Comparison of ENCODE assay signal across 7 cellular contexts in the genomic region with DNA sequence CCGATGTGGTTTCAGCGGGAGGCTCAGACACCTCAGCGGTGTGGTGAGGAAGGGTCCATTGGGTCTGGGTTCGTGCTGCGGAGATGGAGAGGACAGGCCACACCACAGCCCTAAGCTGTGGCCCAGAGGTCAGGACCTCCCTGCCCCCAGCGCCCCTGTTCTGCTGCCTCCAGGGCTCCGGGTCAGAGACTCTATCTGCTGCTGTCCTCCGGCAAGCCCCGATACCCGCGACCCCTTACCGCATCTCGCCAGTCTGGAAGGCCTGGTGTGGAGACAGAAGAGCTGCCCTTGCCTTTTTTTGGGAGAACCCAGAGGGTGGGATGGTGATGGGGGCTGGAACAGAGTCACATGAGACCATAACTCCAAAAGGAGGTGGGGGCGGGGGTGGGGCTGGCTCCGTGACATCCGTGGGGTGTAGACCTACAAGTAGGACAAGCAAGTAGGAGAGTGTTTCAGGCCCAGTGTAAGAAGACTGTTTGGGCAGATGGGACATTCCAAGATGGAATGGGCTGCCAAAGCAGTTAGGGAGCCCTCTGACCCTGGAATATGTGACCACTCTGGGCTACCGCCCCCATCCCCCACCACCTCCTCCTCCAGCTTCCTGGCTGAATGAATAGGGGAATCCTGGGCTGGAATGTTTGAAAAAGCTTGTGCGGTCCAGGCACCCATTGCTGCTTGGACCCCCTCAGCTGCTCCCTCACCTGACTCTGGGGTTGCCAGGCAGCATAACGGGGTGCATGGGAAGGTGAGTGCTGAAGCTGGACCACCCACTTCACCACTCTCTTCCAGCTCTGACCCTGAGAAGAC. TPM values are rescaled to one million over a fixed set of nuclear protein-coding genes. Genes with fewer than 3 reads are reported as not detected.
DNase-seq lines count a peak whose midpoint lies in the region; ATAC-seq and TF ChIP-seq lines count a peak whose summit lies in the region.

No MANE protein-coding gene starts in this region.

- no peak for TF ChIP-seq POLR2A in stomach (IDR thresholded peaks at IDR 0.05)

- no peak for DNase-seq in HFFc6
- DNase-seq in activated naive CD4-positive, alpha-beta T cell treated with anti-CD3 and anti-CD28 coated beads, Interleukin-2, amount 50 U/mL, for 72 hours (ENCODE audit: low spot score in 2 of 2) = peak in 1 of 2 donors; percentile 56
- DNase-seq in iPS-NIHi7 (ENCODE audit: extremely low spot score) = peak; percentile 41
- DNase-seq in stomach = no peak
- DNase-seq in A172 (ENCODE audit: low spot score) = no peak
- DNase-seq in NCI-H2171 treated with DMSO at 0.1 percent for 48 hours (lab: John Stamatoyannopoulos, UW) = no peak

- ATAC-seq in activated naive CD4-positive, alpha-beta T cell treated with anti-CD3 and anti-CD28 coated beads, Interleukin-2, amount 50 U/mL, for 72 hours = no peak
- ATAC-seq in HG03520 (IDR thresholded peaks at IDR 0.05; ENCODE audit: unreplicated experiment) = no peak

- no peaks in the 10 kb centered on the region for H3K27me3 ChIP-seq in stomach

- peaks cover 5 to 12% (median 8%) of the 10 kb centered on the region in 4 donors for H3K36me3 ChIP-seq in stomach

- no peak for TF ChIP-seq EP300 in stomach (IDR thresholded peaks at IDR 0.05)

- peaks cover 2% of the 10 kb centered on the region for H3K27me3 Mint-ChIP-seq in HFFc6 (ENCODE audit: insufficient read depth)

- H3K4me3 ChIP-seq in stomach = peak overlapping the region; percentile 76 to 89 (median 82)

- H3K4me1 ChIP-seq in stomach = peaks cover 44 to 75% (median 64%) of the 10 kb centered on the region in 4 donors

- 7 to 28% (median 16%) methylated on average over 9 to 19 of the region's 19 CpGs for WGBS in stomach, 5 donors

- peak overlapping the region; percentile 70 for H3K27ac Mint-ChIP-seq in HFFc6
- H3K27ac Mint-ChIP-seq in activated naive CD4-positive, alpha-beta T cell treated with anti-CD3 and anti-CD28 coated beads, Interleukin-2, amount 50 U/mL, for 72 hours = peak overlapping the region; percentile 82 to 83

- H3K4me1 Mint-ChIP-seq in HFFc6 (ENCODE audit: low read depth) = peaks cover 52% of the 10 kb centered on the region

- H3K4me3 Mint-ChIP-seq in HFFc6 = peak overlapping the region; percentile 97

- H3K36me3 Mint-ChIP-seq in HFFc6 (ENCODE audit: low read depth) = no peaks in the 10 kb centered on the region
- H3K36me3 Mint-ChIP-seq in activated naive CD4-positive, alpha-beta T cell treated with anti-CD3 and anti-CD28 coated beads, Interleukin-2, amount 50 U/mL, for 72 hours = no peaks in the 10 kb centered on the region

- H3K27ac ChIP-seq in stomach = peak overlapping the region; percentile 85 to 91 (median 89)

- no peaks in the 10 kb centered on the region for H3K9me3 ChIP-seq in stomach

- intact Hi-C loops in stomach (cut with DNase I; ENCODE audit: low total_unique reads) = no loop called here

- TF ChIP-seq CTCF in HFFc6 (IDR thresholded peaks at IDR 0.05) = no peak
- no peak for TF ChIP-seq CTCF in stomach (IDR thresholded peaks at IDR 0.05)

- no peaks in the 10 kb centered on the region for H3K9me3 Mint-ChIP-seq in HFFc6
- H3K9me3 Mint-ChIP-seq in activated naive CD4-positive, alpha-beta T cell treated with anti-CD3 and anti-CD28 coated beads, Interleukin-2, amount 50 U/mL, for 72 hours = no peaks in the 10 kb centered on the region

RNA-seq across cellular contexts. Expression of a gene that starts 1.4 kb away (rescaled TPM):
- total RNA-seq in HFFc6 (2021; fragmentation: NEBNext Ultra II Directional; extraction: Animal tissue kit (Norgen Biotek cat#: 25700)) = 10 to 100 TPM; 38.9 to 47.1 (median 43.2) TPM
- total RNA-seq in activated naive CD4-positive, alpha-beta T cell treated with anti-CD3 and anti-CD28 coated beads, Interleukin-2, amount 50 U/mL, for 72 hours = 10 to 100 TPM; 31.5 to 32.7 TPM
- total RNA-seq in stomach = 100 to 1,000 TPM in 3 of 5 donors, 10 to 100 TPM in 2; 52.7 to 166 (median 121) TPM
- polyA plus RNA-seq in stomach = 100 to 1,000 TPM in 1 of 3 donors, 10 to 100 TPM in 2; 57.4 to 134 (median 72.5) TPM
- total RNA-seq in A172 (2014; rRNA removed; shearing (Covaris generic)) = 49.0 and 51.0 TPM in 2 replicates

RNA-seq across cellular contexts. Expression of a gene that starts 25.7 kb away (rescaled TPM):
- 10 to 100 TPM; 70.0 to 78.7 (median 75.0) TPM for total RNA-seq in HFFc6 (2021; fragmentation: NEBNext Ultra II Directional; extraction: Animal tissue kit (Norgen Biotek cat#: 25700))
- 10 to 100 TPM; 63.6 to 91.4 TPM for total RNA-seq in activated naive CD4-positive, alpha-beta T cell treated with anti-CD3 and anti-CD28 coated beads, Interleukin-2, amount 50 U/mL, for 72 hours
- 10 to 100 TPM; 25.0 to 67.7 (median 44.4) TPM for total RNA-seq in stomach
- 100 to 1,000 TPM; 175 to 258 (median 219) TPM for polyA plus RNA-seq in stomach
- 109 and 138 TPM in 2 replicates for total RNA-seq in A172 (2014; rRNA removed; shearing (Covaris generic))

RNA-seq across cellular contexts. Expression of a gene that starts 25.7 kb away (rescaled TPM):
- total RNA-seq in HFFc6 (2021; fragmentation: NEBNext Ultra II Directional; extraction: Animal tissue kit (Norgen Biotek cat#: 25700)) = 1 to 10 TPM; 3.3 to 7.7 (median 6.5) TPM
- 100 to 1,000 TPM in 1 of 2 donors, 10 to 100 TPM in 1; 45.9 to 101 TPM for total RNA-seq in activated naive CD4-positive, alpha-beta T cell treated with anti-CD3 and anti-CD28 coated beads, Interleukin-2, amount 50 U/mL, for 72 hours
- total RNA-seq in stomach = 10 to 100 TPM in 1 of 5 donors, 1 to 10 TPM in 2, under 1 TPM in 1, not detected in 1; 0.87 to 15.8 (median 3.7) TPM
- polyA plus RNA-seq in stomach = 1 to 10 TPM in 2 of 3 donors, not detected in 1; 1.2 to 2.0 TPM
- 12.8 and 15.8 TPM in 2 replicates for total RNA-seq in A172 (2014; rRNA removed; shearing (Covaris generic))

RNA-seq across cellular contexts. Expression of a gene that starts 50.0 kb away (rescaled TPM):
- total RNA-seq in HFFc6 (2021; fragmentation: NEBNext Ultra II Directional; extraction: Animal tissue kit (Norgen Biotek cat#: 25700)) = 100 to 1,000 TPM; 214 to 272 (median 261) TPM
- 10 to 100 TPM; 40.3 to 66.7 TPM for total RNA-seq in activated naive CD4-positive, alpha-beta T cell treated with anti-CD3 and anti-CD28 coated beads, Interleukin-2, amount 50 U/mL, for 72 hours
- 100 to 1,000 TPM in 2 of 5 donors, 10 to 100 TPM in 3; 40.8 to 117 (median 77.1) TPM for total RNA-seq in stomach
- 10 to 100 TPM; 32.2 to 76.7 (median 75.3) TPM for polyA plus RNA-seq in stomach
- total RNA-seq in A172 (2014; rRNA removed; shearing (Covaris generic)) = 259 and 262 TPM in 2 replicates
